9 cellular contexts compared by ENCODE assay signal in genomic region chr14:69399750-69400149, GRCh38. TPM values are rescaled to one million over a fixed set of nuclear protein-coding genes. Genes with fewer than 3 reads are reported as not detected.
DNase-seq lines count a peak whose midpoint lies in the region; TF ChIP-seq lines count a peak whose summit lies in the region.
"Had no signal": no experiment of that assay in that cellular context is flagged by ENCODE, and none has a peak within 500 bp of the region (broad histone marks: within the 10 kb centered on the region; RNA-seq: fewer than 3 reads in every experiment).

No MANE protein-coding gene starts in this region.

- POLR2A ChIA-PET in BJ (lab: Charles Lee): no interaction called here

- H3K4me3 ChIP-seq in BJ (ENCODE audit: low read depth, low read length) (peak overlapping the region; percentile 99), Loucy (ENCODE audit: low read length, poor library complexity, severe bottlenecking) (peak overlapping the region; percentile 90)

- no peaks in the 10 kb centered on the region for H3F3A ChIP-seq in Loucy (ENCODE audit: low read depth)

- H3K36me3 Mint-ChIP-seq in dendritic cell treated with granulocyte-macrophage colony-stimulating factor and Interleukin-4, amounts not matched to agents 40 ng/mL and 50 ng/mL, for 4 days (ENCODE audit: low read depth): peaks cover 37% of the 10 kb centered on the region
- H3K36me3 Mint-ChIP-seq in nephron (ENCODE audit: low read depth): peaks cover 30% of the 10 kb centered on the region

- H3K27ac Mint-ChIP-seq in dendritic cell treated with granulocyte-macrophage colony-stimulating factor and Interleukin-4, amounts not matched to agents 40 ng/mL and 50 ng/mL, for 4 days: peak overlapping the region; percentile 95
- H3K27ac Mint-ChIP-seq in nephron: peak overlapping the region in 1 of 3 experiments; percentile 99

- intact Hi-C loops in dendritic cell treated with granulocyte-macrophage colony-stimulating factor and Interleukin-4, amounts not matched to agents 40 ng/mL and 50 ng/mL, for 4 days (cut with micrococcal nuclease): no loop called here

- peaks cover 93% of the 10 kb centered on the region for H3K79me2 ChIP-seq in Loucy (ENCODE audit: insufficient read depth, low read length)

- H3K9ac ChIP-seq in Loucy (ENCODE audit: low read depth, low read length, poor library complexity, severe bottlenecking): peak overlapping the region; percentile 95

- H3K27me3 Mint-ChIP-seq in dendritic cell treated with granulocyte-macrophage colony-stimulating factor and Interleukin-4, amounts not matched to agents 40 ng/mL and 50 ng/mL, for 4 days: no peaks in the 10 kb centered on the region
- no peaks in the 10 kb centered on the region for H3K27me3 Mint-ChIP-seq in nephron (ENCODE audit: low read depth)

- DNase-seq in BJ (ENCODE audit: low read depth) (no peak), RKO (ENCODE audit: low spot score) (no peak), NCI-H2196 (lab: John Stamatoyannopoulos, UW; ENCODE audit: unreplicated experiment) (no peak), SKM-1 (lab: John Stamatoyannopoulos, UW; ENCODE audit: unreplicated experiment) (no peak), SK-N-DZ (ENCODE audit: low spot score) (no peak)

- TF ChIP-seq CTCF in BJ (IDR thresholded peaks at IDR 0.05; ENCODE audit: insufficient read depth, low read depth, low read length): no peak
- TF ChIP-seq CTCF in Loucy (conservative IDR thresholded peaks at IDR 0.05; ENCODE audit: low read length): no peak
- TF ChIP-seq CTCF in nephron (IDR thresholded peaks at IDR 0.05; ENCODE audit: unreplicated experiment in 3 of 3): no peak

- CTCF ChIA-PET in BJ (lab: Yijun Ruan, JAX): interaction anchor here (2.7 kb wide), 1 partner anchor 60 kb away, joined by 13 read pairs; no protein-coding TSS in a partner anchor

- peak overlapping the region; percentile 94 for H3K4me2 ChIP-seq in Loucy (ENCODE audit: low read depth, low read length, poor library complexity, severe bottlenecking)

- peaks cover 76% of the 10 kb centered on the region for H3K4me1 ChIP-seq in Loucy (ENCODE audit: insufficient read depth, low read length, poor library complexity, severe bottlenecking)

- no peak overlapping the region for H2AFZ ChIP-seq in Loucy (ENCODE audit: low read length)

- peaks cover 27% of the 10 kb centered on the region for H3K4me1 Mint-ChIP-seq in dendritic cell treated with granulocyte-macrophage colony-stimulating factor and Interleukin-4, amounts not matched to agents 40 ng/mL and 50 ng/mL, for 4 days (ENCODE audit: low read depth)
- H3K4me1 Mint-ChIP-seq in nephron: peaks cover 56% of the 10 kb centered on the region

- H3K9me3 ChIP-seq in Loucy (ENCODE audit: insufficient read depth, low read depth, low read length): no peaks in the 10 kb centered on the region
- H3K9me3 ChIP-seq: neutrophil had no signal

- no peaks in the 10 kb centered on the region for H3K27me3 ChIP-seq in BJ (ENCODE audit: control insufficient read depth, insufficient read depth, low read length)
- no peaks in the 10 kb centered on the region for H3K27me3 ChIP-seq in Loucy (ENCODE audit: insufficient read depth, low read length, poor library complexity, severe bottlenecking)
- H3K27me3 ChIP-seq: neutrophil had no signal

- H3K36me3 ChIP-seq in BJ (ENCODE audit: control insufficient read depth, insufficient read depth, low read length) (peaks cover 5% of the 10 kb centered on the region), Loucy (ENCODE audit: insufficient read depth, low read length) (peaks cover 14% of the 10 kb centered on the region; the same call in 1 of the 2 replicates)

- H3K9me3 Mint-ChIP-seq in dendritic cell treated with granulocyte-macrophage colony-stimulating factor and Interleukin-4, amounts not matched to agents 40 ng/mL and 50 ng/mL, for 4 days: no peaks in the 10 kb centered on the region
- no peaks in the 10 kb centered on the region for H3K9me3 Mint-ChIP-seq in nephron

- H4K20me1 ChIP-seq in Loucy (ENCODE audit: insufficient read depth, low read length, poor library complexity, severe bottlenecking): peaks cover 74% of the 10 kb centered on the region

- no peaks in the 10 kb centered on the region for H3K9me2 ChIP-seq in Loucy (replicated peaks; ENCODE audit: low read depth, low read length)

- H3K4me3 Mint-ChIP-seq in dendritic cell treated with granulocyte-macrophage colony-stimulating factor and Interleukin-4, amounts not matched to agents 40 ng/mL and 50 ng/mL, for 4 days: peak overlapping the region; percentile 89
- H3K4me3 Mint-ChIP-seq in nephron: peak overlapping the region; percentile 90 to 96 (median 94)

RNA-seq across cellular contexts. Expression of gene SLC39A9, which starts 1.3 kb away (rescaled TPM):
- 70.3 and 86.3 TPM in 2 replicates for polyA plus RNA-seq in BJ (2011; rRNA removed)
- polyA minus RNA-seq in BJ (2011; rRNA and poly(A)+ RNA removed): 115 and 160 TPM in 2 replicates
- 57.5 and 61.5 TPM in 2 replicates for polyA plus RNA-seq in SK-N-DZ (2014; cell fraction: cytosol; rRNA removed)
- 32.3 and 40.4 TPM in 2 replicates for polyA plus RNA-seq in SK-N-DZ (2014; cell fraction: nucleus; rRNA removed)

RNA-seq across cellular contexts. Expression of gene ERH, which starts 1.7 kb away (rescaled TPM):
- 43.1 and 109 TPM in 2 replicates for polyA plus RNA-seq in BJ (2011; rRNA removed)
- polyA minus RNA-seq in BJ (2011; rRNA and poly(A)+ RNA removed): 82.6 and 89.9 TPM in 2 replicates
- 257 and 343 TPM in 2 replicates for polyA plus RNA-seq in SK-N-DZ (2014; cell fraction: cytosol; rRNA removed)
- polyA plus RNA-seq in SK-N-DZ (2014; cell fraction: nucleus; rRNA removed): 116 and 167 TPM in 2 replicates
